In the genomic region with DNA sequence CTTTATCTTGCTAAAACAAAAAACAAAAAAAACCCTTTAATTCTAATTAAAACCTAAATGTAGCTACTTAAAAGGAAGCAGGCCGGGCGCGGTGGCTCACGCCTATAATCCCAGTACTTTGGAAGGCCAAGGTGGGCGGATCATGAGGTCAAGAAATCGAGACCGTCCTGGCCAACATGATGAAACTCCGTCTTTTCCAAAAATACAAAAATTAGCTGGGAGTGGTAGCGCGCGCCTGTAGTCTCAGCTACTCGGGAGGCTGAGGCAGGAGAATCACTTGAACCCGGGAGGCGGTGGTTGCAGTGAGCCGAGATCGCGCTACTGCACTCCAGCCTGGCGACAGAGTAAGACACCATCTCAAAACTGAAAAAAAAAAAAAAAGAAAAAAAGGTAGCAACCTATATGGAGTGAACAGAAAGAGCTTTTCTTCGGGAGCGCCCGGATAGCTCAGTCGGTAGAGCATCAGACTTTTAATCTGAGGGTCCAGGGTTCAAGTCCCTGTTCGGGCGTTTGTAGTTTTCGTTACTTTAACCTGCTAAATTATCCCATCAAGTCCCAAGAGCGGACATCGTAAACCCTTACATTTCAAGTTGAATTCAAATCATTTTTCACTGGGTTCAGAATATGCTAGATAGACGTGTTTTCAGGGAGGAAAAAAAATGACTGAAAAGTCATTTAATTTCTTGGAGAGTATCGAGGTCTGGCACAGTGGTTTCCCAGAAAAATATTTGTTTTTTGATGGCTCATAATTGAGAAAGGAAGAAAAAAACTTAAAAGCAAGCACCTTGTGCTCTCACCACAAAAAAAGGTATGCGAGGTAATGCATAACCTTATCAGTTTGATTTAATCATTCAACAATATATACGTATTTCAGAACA, we compare ENCODE assay signal across 8 cellular contexts. TPM values are rescaled to one million over a fixed set of nuclear protein-coding genes. Genes with fewer than 3 reads are reported as not detected.
A peak's percentile ranks its signal among the peaks of the same experiment; 100 is the strongest.
DNase-seq lines count a peak whose midpoint lies in the region; ATAC-seq and TF ChIP-seq lines count a peak whose summit lies in the region.

No MANE protein-coding gene starts in this region.

- H3K4me3 Mint-ChIP-seq in progenitor cell of endocrine pancreas (ENCODE audit: low read depth): peak overlapping the region; percentile 94

- H3K27me3 ChIP-seq in adrenal gland (no peaks in the 10 kb centered on the region), vagina (no peaks in the 10 kb centered on the region)

- H3K4me3 ChIP-seq in adrenal gland: peak overlapping the region in 2 of 4 donors; percentile 30 to 50
- peak overlapping the region; percentile 46 to 49 for H3K4me3 ChIP-seq in vagina

- H3K9me3 Mint-ChIP-seq in progenitor cell of endocrine pancreas (ENCODE audit: low read depth): no peaks in the 10 kb centered on the region

- peak; percentile 77 for ATAC-seq in HG02642 (IDR thresholded peaks at IDR 0.05; ENCODE audit: poor library complexity, unreplicated experiment)
- ATAC-seq in SK-N-SH treated with all-trans-retinoic acid at 6 μM for 48 hours: peak; percentile 90
- ATAC-seq in left ventricle myocardium superior: peak; percentile 86

- H3K4me1 Mint-ChIP-seq in progenitor cell of endocrine pancreas (ENCODE audit: low read depth): peaks cover 16% of the 10 kb centered on the region

- intact Hi-C loops in adrenal gland (cut with DNase I): no loop called here
- intact Hi-C loops in left ventricle myocardium superior (cut with micrococcal nuclease): no loop called here
- intact Hi-C loops in vagina (cut with DNase I): no loop called here

- 1% methylated on average over 31 of the region's 31 CpGs for WGBS in adrenal gland, 4 donors

- DNase-seq in GM03348 (ENCODE audit: low spot score) (peak; percentile 70), NCI-H1092 treated with DMSO at 0.1 percent for 48 hours (lab: John Stamatoyannopoulos, UW) (peak; percentile 96), adrenal gland (peak; percentile 56 to 91 (median 77)), left ventricle myocardium superior (peak; percentile 71), progenitor cell of endocrine pancreas (ENCODE audit: low spot score, unreplicated experiment) (peak; percentile 62), vagina (ENCODE audit: extremely low spot score in 2 of 2) (no peak)

- H3K27me3 Mint-ChIP-seq in progenitor cell of endocrine pancreas: no peaks in the 10 kb centered on the region

- H3K27ac ChIP-seq in adrenal gland: peak overlapping the region; percentile 54 to 79 (median 77)
- peak overlapping the region; percentile 83 for H3K27ac ChIP-seq in vagina

- H3K36me3 ChIP-seq in adrenal gland (replicated peaks in 1 of 2) (no peaks in the 10 kb centered on the region), vagina (no peaks in the 10 kb centered on the region)

- TF ChIP-seq POLR2A in adrenal gland (IDR thresholded peaks at IDR 0.05) (peak in 1 of 2 donors; percentile 8), vagina (IDR thresholded peaks at IDR 0.05) (no peak)

- H3K9me3 ChIP-seq in adrenal gland (replicated peaks in 1 of 3): no peaks in the 10 kb centered on the region
- H3K9me3 ChIP-seq in vagina: no peaks in the 10 kb centered on the region

- H3K27ac Mint-ChIP-seq in progenitor cell of endocrine pancreas: peak overlapping the region; percentile 100

- peaks cover 2% of the 10 kb centered on the region for H3K36me3 Mint-ChIP-seq in progenitor cell of endocrine pancreas (ENCODE audit: insufficient read depth)

- peaks cover 0 to 11% of the 10 kb centered on the region in 2 donors for H3K4me1 ChIP-seq in adrenal gland (replicated peaks in 1 of 2)
- H3K4me1 ChIP-seq in vagina: no peaks in the 10 kb centered on the region

- TF ChIP-seq CTCF in adrenal gland (IDR thresholded peaks at IDR 0.05) (no peak), progenitor cell of endocrine pancreas (IDR thresholded peaks at IDR 0.05; ENCODE audit: unreplicated experiment) (no peak), vagina (IDR thresholded peaks at IDR 0.05) (no peak)

TF ChIP-seq in SK-N-SH treated with all-trans-retinoic acid at 6 μM for 48 hours, 23 proteins besides CTCF, POLR2A, EP300 and RAD21 (continues in another document):
- TF ChIP-seq, protein P1, sequence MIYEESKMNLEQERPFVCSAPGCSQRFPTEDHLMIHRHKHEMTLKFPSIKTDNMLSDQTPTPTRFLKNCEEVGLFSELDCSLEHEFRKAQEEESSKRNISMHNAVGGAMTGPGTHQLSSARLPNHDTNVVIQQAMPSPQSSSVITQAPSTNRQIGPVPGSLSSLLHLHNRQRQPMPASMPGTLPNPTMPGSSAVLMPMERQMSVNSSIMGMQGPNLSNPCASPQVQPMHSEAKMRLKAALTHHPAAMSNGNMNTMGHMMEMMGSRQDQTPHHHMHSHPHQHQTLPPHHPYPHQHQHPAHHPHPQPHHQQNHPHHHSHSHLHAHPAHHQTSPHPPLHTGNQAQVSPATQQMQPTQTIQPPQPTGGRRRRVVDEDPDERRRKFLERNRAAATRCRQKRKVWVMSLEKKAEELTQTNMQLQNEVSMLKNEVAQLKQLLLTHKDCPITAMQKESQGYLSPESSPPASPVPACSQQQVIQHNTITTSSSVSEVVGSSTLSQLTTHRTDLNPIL (CRISPR knock-in tag; IDR thresholded peaks at IDR 0.05; ENCODE audit: low read depth): no peak
- TF ChIP-seq TOX (CRISPR knock-in tag; IDR thresholded peaks at IDR 0.05; ENCODE audit: borderline replicate concordance): no peak
- 0 out of 2 replicates have a peak, but pooled peaks have one; percentile 50 for TF ChIP-seq OSR1 (CRISPR knock-in tag; IDR thresholded peaks at IDR 0.05)
- TF ChIP-seq, protein P2, sequence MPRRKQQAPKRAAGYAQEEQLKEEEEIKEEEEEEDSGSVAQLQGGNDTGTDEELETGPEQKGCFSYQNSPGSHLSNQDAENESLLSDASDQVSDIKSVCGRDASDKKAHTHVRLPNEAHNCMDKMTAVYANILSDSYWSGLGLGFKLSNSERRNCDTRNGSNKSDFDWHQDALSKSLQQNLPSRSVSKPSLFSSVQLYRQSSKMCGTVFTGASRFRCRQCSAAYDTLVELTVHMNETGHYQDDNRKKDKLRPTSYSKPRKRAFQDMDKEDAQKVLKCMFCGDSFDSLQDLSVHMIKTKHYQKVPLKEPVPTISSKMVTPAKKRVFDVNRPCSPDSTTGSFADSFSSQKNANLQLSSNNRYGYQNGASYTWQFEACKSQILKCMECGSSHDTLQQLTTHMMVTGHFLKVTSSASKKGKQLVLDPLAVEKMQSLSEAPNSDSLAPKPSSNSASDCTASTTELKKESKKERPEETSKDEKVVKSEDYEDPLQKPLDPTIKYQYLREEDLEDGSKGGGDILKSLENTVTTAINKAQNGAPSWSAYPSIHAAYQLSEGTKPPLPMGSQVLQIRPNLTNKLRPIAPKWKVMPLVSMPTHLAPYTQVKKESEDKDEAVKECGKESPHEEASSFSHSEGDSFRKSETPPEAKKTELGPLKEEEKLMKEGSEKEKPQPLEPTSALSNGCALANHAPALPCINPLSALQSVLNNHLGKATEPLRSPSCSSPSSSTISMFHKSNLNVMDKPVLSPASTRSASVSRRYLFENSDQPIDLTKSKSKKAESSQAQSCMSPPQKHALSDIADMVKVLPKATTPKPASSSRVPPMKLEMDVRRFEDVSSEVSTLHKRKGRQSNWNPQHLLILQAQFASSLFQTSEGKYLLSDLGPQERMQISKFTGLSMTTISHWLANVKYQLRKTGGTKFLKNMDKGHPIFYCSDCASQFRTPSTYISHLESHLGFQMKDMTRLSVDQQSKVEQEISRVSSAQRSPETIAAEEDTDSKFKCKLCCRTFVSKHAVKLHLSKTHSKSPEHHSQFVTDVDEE (CRISPR knock-in tag; IDR thresholded peaks at IDR 0.05): no peak
- TF ChIP-seq ZFP3 (CRISPR knock-in tag; IDR thresholded peaks at IDR 0.05): no peak
- TF ChIP-seq TCF4 (CRISPR knock-in tag; IDR thresholded peaks at IDR 0.05; ENCODE audit: borderline replicate concordance): no peak
- no peak for TF ChIP-seq RARB (CRISPR knock-in tag; IDR thresholded peaks at IDR 0.05)
- 0 out of 2 replicates have a peak, but pooled peaks have one; percentile 58 for TF ChIP-seq ARNTL (CRISPR knock-in tag; IDR thresholded peaks at IDR 0.05; ENCODE audit: borderline replicate concordance, low read depth)
- TF ChIP-seq CSDC2 (CRISPR knock-in tag; IDR thresholded peaks at IDR 0.05): no peak
- TF ChIP-seq, protein P3, sequence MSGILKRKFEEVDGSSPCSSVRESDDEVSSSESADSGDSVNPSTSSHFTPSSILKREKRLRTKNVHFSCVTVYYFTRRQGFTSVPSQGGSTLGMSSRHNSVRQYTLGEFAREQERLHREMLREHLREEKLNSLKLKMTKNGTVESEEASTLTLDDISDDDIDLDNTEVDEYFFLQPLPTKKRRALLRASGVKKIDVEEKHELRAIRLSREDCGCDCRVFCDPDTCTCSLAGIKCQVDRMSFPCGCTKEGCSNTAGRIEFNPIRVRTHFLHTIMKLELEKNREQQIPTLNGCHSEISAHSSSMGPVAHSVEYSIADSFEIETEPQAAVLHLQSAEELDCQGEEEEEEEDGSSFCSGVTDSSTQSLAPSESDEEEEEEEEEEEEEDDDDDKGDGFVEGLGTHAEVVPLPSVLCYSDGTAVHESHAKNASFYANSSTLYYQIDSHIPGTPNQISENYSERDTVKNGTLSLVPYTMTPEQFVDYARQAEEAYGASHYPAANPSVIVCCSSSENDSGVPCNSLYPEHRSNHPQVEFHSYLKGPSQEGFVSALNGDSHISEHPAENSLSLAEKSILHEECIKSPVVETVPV (CRISPR knock-in tag; IDR thresholded peaks at IDR 0.05): no peak
- TF ChIP-seq, protein P4, sequence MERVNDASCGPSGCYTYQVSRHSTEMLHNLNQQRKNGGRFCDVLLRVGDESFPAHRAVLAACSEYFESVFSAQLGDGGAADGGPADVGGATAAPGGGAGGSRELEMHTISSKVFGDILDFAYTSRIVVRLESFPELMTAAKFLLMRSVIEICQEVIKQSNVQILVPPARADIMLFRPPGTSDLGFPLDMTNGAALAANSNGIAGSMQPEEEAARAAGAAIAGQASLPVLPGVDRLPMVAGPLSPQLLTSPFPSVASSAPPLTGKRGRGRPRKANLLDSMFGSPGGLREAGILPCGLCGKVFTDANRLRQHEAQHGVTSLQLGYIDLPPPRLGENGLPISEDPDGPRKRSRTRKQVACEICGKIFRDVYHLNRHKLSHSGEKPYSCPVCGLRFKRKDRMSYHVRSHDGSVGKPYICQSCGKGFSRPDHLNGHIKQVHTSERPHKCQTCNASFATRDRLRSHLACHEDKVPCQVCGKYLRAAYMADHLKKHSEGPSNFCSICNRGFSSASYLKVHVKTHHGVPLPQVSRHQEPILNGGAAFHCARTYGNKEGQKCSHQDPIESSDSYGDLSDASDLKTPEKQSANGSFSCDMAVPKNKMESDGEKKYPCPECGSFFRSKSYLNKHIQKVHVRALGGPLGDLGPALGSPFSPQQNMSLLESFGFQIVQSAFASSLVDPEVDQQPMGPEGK (CRISPR knock-in tag; IDR thresholded peaks at IDR 0.05; ENCODE audit: borderline replicate concordance): no peak

RNA-seq across cellular contexts. Expression of gene MDM4, which starts 9.9 kb away (rescaled TPM):
- total RNA-seq in adrenal gland (10 to 100 TPM; 11.3 to 77.4 (median 46.6) TPM), left ventricle myocardium superior (30.1 TPM), progenitor cell of endocrine pancreas (123 and 127 TPM in 2 replicates), vagina (90.1 TPM)
- polyA plus RNA-seq in adrenal gland: 10 to 100 TPM; 13.0 to 24.3 (median 15.9) TPM

RNA-seq across cellular contexts. Expression of gene PIK3C2B, which starts 11.7 kb away (rescaled TPM):
- total RNA-seq in adrenal gland (10 to 100 TPM in 7 of 8 donors, 1 to 10 TPM in 1; 9.8 to 22.9 (median 16.5) TPM), left ventricle myocardium superior (23.6 TPM), progenitor cell of endocrine pancreas (62.2 and 62.7 TPM in 2 replicates), vagina (52.1 TPM)
- 10 to 100 TPM in 1 of 3 donors, 1 to 10 TPM in 2; 2.3 to 16.5 (median 2.8) TPM for polyA plus RNA-seq in adrenal gland

Comparison
In these comparisons a context has a peak if more than half of its experiments do, and no peak if none do; other contexts are left out.
1. DNase-seq: peak in GM03348 (single experiment), NCI-H1092 treated with DMSO at 0.1 percent for 48 hours (single experiment), adrenal gland (7 of 7), left ventricle myocardium superior (single experiment) and progenitor cell of endocrine pancreas (single experiment); none in vagina (0 of 2).
2. Peak in every context shown above with its lines, with median percentiles within 50 percentile points of each other: ATAC-seq.